Comparison of ENCODE assay signal across 24 cellular contexts in genomic region chr3:44321335-44321734, GRCh38.
"Had no signal": no experiment of that assay in that cellular context is flagged by ENCODE, and none has a peak within 500 bp of the region (broad histone marks: within the 10 kb centered on the region; RNA-seq: fewer than 3 reads in every experiment).

No MANE protein-coding gene starts in this region.

- H2AFZ ChIP-seq: neural progenitor cell had no signal

- H3K27ac ChIP-seq: coronary artery, esophagus squamous epithelium, gastrocnemius medialis, lower lobe of right lung, neural progenitor cell, spleen, upper lobe of left lung had no signal

- H3K4me3 ChIP-seq: coronary artery, esophagus squamous epithelium, gastrocnemius medialis, lower lobe of right lung, neural progenitor cell, spleen, upper lobe of left lung had no signal

- FAIRE-seq: bronchial epithelial cell had no signal

- H3K36me3 ChIP-seq: esophagus squamous epithelium, gastrocnemius medialis, lower lobe of right lung, neural progenitor cell, spleen, upper lobe of left lung had no signal

- H3K27me3 ChIP-seq: gastrocnemius medialis, neural progenitor cell, upper lobe of left lung had no signal

- ATAC-seq: activated T-cell treated with anti-CD3 and anti-CD28 coated beads, Interleukin-2, amount 50 U/mL, for 4 hours; gastrocnemius medialis; naive thymus-derived CD8-positive, alpha-beta T cell had no signal

- H3K4me1 ChIP-seq: esophagus squamous epithelium, lower lobe of right lung, neural progenitor cell, upper lobe of left lung had no signal

- DNase-seq: activated CD4-positive, alpha-beta T cell treated with anti-CD3 and anti-CD28 coated beads for 4 hours; activated CD4-positive, alpha-beta T cell treated with anti-CD3 and anti-CD28 coated beads, Interleukin-2, amount 50 U/mL, for 48 hours; activated CD4-positive, CD25-positive, alpha-beta regulatory T cell; activated CD8-positive, alpha-beta memory T cell treated with anti-CD3 and anti-CD28 coated beads, Interleukin-2, amount 50 U/mL, for 48 hours; activated naive CD4-positive, alpha-beta T cell treated with anti-CD3 and anti-CD28 coated beads for 36 hours; activated naive CD8-positive, alpha-beta T cell treated with anti-CD3 and anti-CD28 coated beads, Interleukin-2, amount 10 ng/mL, durations not matched to agents 7 days and 5 days; activated T-cell treated with anti-CD3 and anti-CD28 coated beads, Interleukin-2, amount 50 U/mL, for 4 hours; amniotic stem cell; cerebellar nuclear complex; endodermal cell; esophagus squamous epithelium; gastrocnemius medialis; hypothalamus; lower lobe of right lung; naive thymus-derived CD8-positive, alpha-beta T cell; retina; spleen; stimulated activated CD4-positive, alpha-beta T cell treated with anti-CD3 and anti-CD28 coated beads, Interleukin-4, amount 100 ng/mL, for 1 hour; stimulated activated naive CD4-positive, alpha-beta T cell treated with Interleukin-2 at 50 U/mL for 16 hours; T-helper 9 cell; upper lobe of left lung had no signal

- H3K4me2 ChIP-seq: neural progenitor cell had no signal

- H3K9me3 ChIP-seq: esophagus squamous epithelium, gastrocnemius medialis, lower lobe of right lung, spleen, upper lobe of left lung had no signal

- H3K9ac ChIP-seq: neural progenitor cell had no signal
